ENCODE assay signal across 8 cellular contexts in genomic region chr3:40452562-40452875, GRCh38. TPM values are rescaled to one million over a fixed set of nuclear protein-coding genes. Genes with fewer than 3 reads are reported as not detected.
DNase-seq lines count a peak whose midpoint lies in the region; ATAC-seq, FAIRE-seq and TF ChIP-seq lines count a peak whose summit lies in the region.

No MANE protein-coding gene starts in this region.

- H4K8ac ChIP-seq in neuronal stem cell (ENCODE audit: low read depth, low read length) = peak overlapping the region; percentile 43

- dilution Hi-C loops in endothelial cell of umbilical vein (cut with MboI; ENCODE audit: extremely low pct_ligation_motif_present, low sequenced_read_pairs) = no loop called here

- H3K4me2 ChIP-seq in OCI-LY3 (ENCODE audit: low read length) (peak overlapping the region; percentile 81), endothelial cell of umbilical vein (ENCODE audit: insufficient read depth, low read length) (peak overlapping the region; percentile 54), neuronal stem cell (ENCODE audit: insufficient read depth, low read length, poor library complexity, severe bottlenecking) (peak overlapping the region; percentile 63)

- H3K4me1 ChIP-seq in OCI-LY3 (ENCODE audit: low read length) (peaks cover 18% of the 10 kb centered on the region), endothelial cell of umbilical vein (ENCODE audit: control insufficient read depth, extremely low read depth, insufficient read depth, low read length) (peaks cover 5% of the 10 kb centered on the region), neuronal stem cell (ENCODE audit: control insufficient read depth in 2 of 2, insufficient read depth in 1 of 2, low read depth in 1 of 2, low read length in 2 of 2) (peaks cover 0 to 5% of the 10 kb centered on the region in 2 donors)

- H3K79me1 ChIP-seq in neuronal stem cell (ENCODE audit: low read depth, low read length) = no peaks in the 10 kb centered on the region

- ATAC-seq in CD4-positive, alpha-beta T cell (ENCODE audit: poor library complexity) = no peak
- ATAC-seq in left colon = no peak
- ATAC-seq in HG03135 (IDR thresholded peaks at IDR 0.05; ENCODE audit: unreplicated experiment) = no peak

- no peaks in the 10 kb centered on the region for H3K9me3 ChIP-seq in CD4-positive, alpha-beta T cell (ENCODE audit: control insufficient read depth, low read length)
- H3K9me3 ChIP-seq in OCI-LY3 (ENCODE audit: insufficient read depth, low read length) = no peaks in the 10 kb centered on the region
- no peaks in the 10 kb centered on the region for H3K9me3 ChIP-seq in endothelial cell of umbilical vein (replicated peaks; ENCODE audit: control insufficient read depth, insufficient read depth, low read length)
- no peaks in the 10 kb centered on the region for H3K9me3 ChIP-seq in neuronal stem cell (replicated peaks in 1 of 2; ENCODE audit: control insufficient read depth in 2 of 2, insufficient read depth in 1 of 2, low read depth in 1 of 2, low read length in 2 of 2)

- no peaks in the 10 kb centered on the region for H3K9me3 Mint-ChIP-seq in CD4-positive, alpha-beta T cell

- no CpG with 5 or more reads among the region's 7 CpGs for WGBS in neuronal stem cell (ENCODE audit: extremely low coverage in 2 of 2, insufficient read length in 2 of 2, insufficient replicate concordance in 1 of 2), 2 donors

- H2BK5ac ChIP-seq in neuronal stem cell (ENCODE audit: low read length) = no peak overlapping the region

- no peak overlapping the region for H4K91ac ChIP-seq in neuronal stem cell (ENCODE audit: low read depth, low read length, poor library complexity)

- H3K27ac Mint-ChIP-seq in CD4-positive, alpha-beta T cell = peak overlapping the region; percentile 91

- no peak for TF ChIP-seq POLR2A in endothelial cell of umbilical vein (IDR thresholded peaks at IDR 0.05; ENCODE audit: low read depth, low read length)

- H2AFZ ChIP-seq in OCI-LY3 (ENCODE audit: low read depth, low read length) (peak overlapping the region; percentile 88), endothelial cell of umbilical vein (ENCODE audit: low read depth, low read length) (peak overlapping the region; percentile 65), neuronal stem cell (ENCODE audit: low read length) (peak overlapping the region; percentile 94)

- CTCF ChIA-PET in CD4-positive, alpha-beta T cell (lab: Charles Lee) = interaction anchor here (1.4 to 1.6 kb wide), 3 partner anchors 135 to 261 kb away, joined by 3 to 4 read pairs (median 3); no protein-coding TSS in a partner anchor
- CTCF ChIA-PET in endothelial cell of umbilical vein (lab: Charles Lee) = interaction anchor here (0.6 to 1.5 kb wide), 5 partner anchors 25 to 1472 kb away, joined by 3 to 4 read pairs (median 3); no protein-coding TSS in a partner anchor

- H3K4ac ChIP-seq in neuronal stem cell (ENCODE audit: low read length) = no peak overlapping the region

- H4K20me1 ChIP-seq in OCI-LY3 (ENCODE audit: insufficient read depth, low read length) = no peaks in the 10 kb centered on the region
- H4K20me1 ChIP-seq in endothelial cell of umbilical vein (replicated peaks; ENCODE audit: control insufficient read depth, extremely low read depth, insufficient read depth, low read length) = no peaks in the 10 kb centered on the region

- H3K4me3 ChIP-seq in OCI-LY3 (ENCODE audit: low read length) (peak overlapping the region; percentile 83), endothelial cell of umbilical vein (replicated peaks in 1 of 3; ENCODE audit: insufficient read depth in 1 of 3, low read depth in 1 of 3, low read length in 3 of 3) (peak overlapping the region; percentile 2 to 82 (median 47)), neuronal stem cell (ENCODE audit: low read length in 2 of 2) (peak overlapping the region; percentile 73 to 95)

- peak overlapping the region; percentile 73 for H3K18ac ChIP-seq in neuronal stem cell (ENCODE audit: low read length)

- no peaks in the 10 kb centered on the region for H3K27me3 ChIP-seq in CD4-positive, alpha-beta T cell (ENCODE audit: control insufficient read depth, insufficient read depth, low read length)
- no peaks in the 10 kb centered on the region for H3K27me3 ChIP-seq in OCI-LY3 (ENCODE audit: low read depth, low read length)
- no peaks in the 10 kb centered on the region for H3K27me3 ChIP-seq in endothelial cell of umbilical vein (ENCODE audit: control insufficient read depth in 2 of 2, insufficient read depth in 2 of 2, low read length in 2 of 2)
- no peaks in the 10 kb centered on the region for H3K27me3 ChIP-seq in neuronal stem cell (ENCODE audit: control insufficient read depth in 3 of 3, insufficient read depth in 3 of 3, low read depth in 1 of 3, low read length in 3 of 3)

- H3K4me1 Mint-ChIP-seq in CD4-positive, alpha-beta T cell (ENCODE audit: low read depth) = peaks cover 38% of the 10 kb centered on the region

- intact Hi-C loops in CD4-positive, alpha-beta T cell (cut with DNase I, micrococcal nuclease) = loop anchor here (2.0 to 10.0 kb wide), 7 partner anchors 72 to 1512 kb away; partner anchors contain the start of genes ULK4 (in 2 of the 2), ZNF621 (in 2 of the 2), CTNNB1 (in 1 of the 2) and EIF1B (in 1 of the 2)
- intact Hi-C loops in endothelial cell of umbilical vein (cut with micrococcal nuclease) (loop anchor here (2.0 to 10.0 kb wide), 2 partner anchors 126 to 1068 kb away; partner anchors contain the start of gene SLC25A38), left colon (cut with DNase I, micrococcal nuclease) (no loop called here)

- BruUV-seq in endothelial cell of umbilical vein (replicated peaks; lab: Mats Ljungman, UMichigan) = TSS peak; percentile 27

- H3K4me3 Mint-ChIP-seq in CD4-positive, alpha-beta T cell = peak overlapping the region; percentile 88

- H3K9me1 ChIP-seq in endothelial cell of umbilical vein (replicated peaks; ENCODE audit: control insufficient read depth, extremely low read depth, insufficient read depth, low read length) = no peaks in the 10 kb centered on the region

- peak overlapping the region; percentile 78 for H3K14ac ChIP-seq in neuronal stem cell (ENCODE audit: low read length)

- H3K79me2 ChIP-seq in OCI-LY3 (ENCODE audit: low read length) (peaks cover 10% of the 10 kb centered on the region), endothelial cell of umbilical vein (ENCODE audit: control insufficient read depth, insufficient read depth, low read length) (peaks cover 3% of the 10 kb centered on the region)

- H2AK5ac ChIP-seq in neuronal stem cell (ENCODE audit: low read depth, low read length) = no peak overlapping the region

- H3K23ac ChIP-seq in neuronal stem cell (ENCODE audit: low read depth, low read length, poor library complexity) = peak overlapping the region; percentile 71

- peak overlapping the region; percentile 68 for H2BK15ac ChIP-seq in neuronal stem cell (ENCODE audit: low read length)

- H3K27me3 Mint-ChIP-seq in CD4-positive, alpha-beta T cell = no peaks in the 10 kb centered on the region

- POLR2A ChIA-PET in CD4-positive, alpha-beta T cell (lab: Charles Lee) = interaction anchor here (0.6 to 3.3 kb wide), 10 partner anchors 11 to 747 kb away, joined by 3 to 17 read pairs (median 5); partner anchors contain the start of genes CTNNB1, EIF1B, ZNF619 and ZNF620
- POLR2A ChIA-PET in endothelial cell of umbilical vein (lab: Charles Lee) = interaction anchor here (1.0 kb wide), 1 partner anchor 747 kb away, joined by 3 read pairs; the partner anchor contains the start of gene CTNNB1

- H3K27ac ChIP-seq in CD4-positive, alpha-beta T cell (ENCODE audit: low read depth, low read length) = peak overlapping the region; percentile 88
- H3K27ac ChIP-seq in OCI-LY3 (ENCODE audit: low read length) (peak overlapping the region; percentile 45), endothelial cell of umbilical vein (ENCODE audit: insufficient read depth, low read depth, low read length) (peak overlapping the region; percentile 36), neuronal stem cell (replicated peaks; ENCODE audit: low read length) (peak overlapping the region; percentile 71)

- FAIRE-seq in endothelial cell of umbilical vein (lab: Jason Lieb, UNC) = no peak

- no peak overlapping the region for H2BK12ac ChIP-seq in neuronal stem cell (ENCODE audit: low read length)

- no peak overlapping the region for H2BK120ac ChIP-seq in neuronal stem cell (ENCODE audit: low read depth, low read length)

- H3K36me3 ChIP-seq in OCI-LY3 (replicated peaks; ENCODE audit: low read depth, low read length) (peaks cover under 1% of the 10 kb centered on the region), endothelial cell of umbilical vein (ENCODE audit: control insufficient read depth in 2 of 2, extremely low read depth in 1 of 2, insufficient read depth in 2 of 2, low read length in 2 of 2) (no peaks in the 10 kb centered on the region), neuronal stem cell (replicated peaks in 1 of 2; ENCODE audit: control insufficient read depth in 2 of 2, insufficient read depth in 2 of 2, low read length in 2 of 2) (no peaks in the 10 kb centered on the region)

- H3K36me3 Mint-ChIP-seq in CD4-positive, alpha-beta T cell (ENCODE audit: low read depth) = peaks cover 16% of the 10 kb centered on the region

- no peak for TF ChIP-seq CTCF in CD4-positive, alpha-beta T cell (IDR thresholded peaks at IDR 0.05)
- TF ChIP-seq CTCF in OCI-LY3 (IDR thresholded peaks at IDR 0.05; ENCODE audit: low read depth, low read length) (no peak), endothelial cell of umbilical vein (IDR thresholded peaks at IDR 0.05; ENCODE audit: extremely low read depth in 1 of 2, insufficient read depth in 1 of 2, low read depth in 1 of 2, low read length in 2 of 2) (no peak)

- peak overlapping the region; percentile 77 for H3K9ac ChIP-seq in OCI-LY3 (ENCODE audit: low read length)
- peak overlapping the region; percentile 39 for H3K9ac ChIP-seq in endothelial cell of umbilical vein (replicated peaks; ENCODE audit: extremely low read depth, insufficient read depth, low read length)
- H3K9ac ChIP-seq in neuronal stem cell (ENCODE audit: low read depth, low read length, poor library complexity) = peak overlapping the region; percentile 87

- no peak for DNase-seq in CD4-positive, alpha-beta T cell
- DNase-seq in endothelial cell of umbilical vein (ENCODE audit: low read depth, low spot score) (no peak), neuronal stem cell (ENCODE audit: low spot score) (no peak), NCI-H1105 (lab: John Stamatoyannopoulos, UW) (no peak), NCI-H510A (lab: John Stamatoyannopoulos, UW) (no peak), left colon (no peak)

RNA-seq across cellular contexts. Expression of gene RPL14, which starts 4.6 kb away (rescaled TPM):
- total RNA-seq in CD4-positive, alpha-beta T cell = 1,000 to 10,000 TPM; 3,546 to 3,721 TPM
- total RNA-seq in endothelial cell of umbilical vein (1,947 and 2,051 TPM in 2 replicates), left colon (1,000 to 10,000 TPM; 1,376 to 1,424 TPM)
- polyA plus RNA-seq in endothelial cell of umbilical vein = 243 and 961 TPM in 2 replicates
- 531 and 607 TPM in 2 replicates for polyA plus RNA-seq in endothelial cell of umbilical vein (2011; cell fraction: cytosol; rRNA removed)
- 160 and 210 TPM in 2 replicates for polyA plus RNA-seq in endothelial cell of umbilical vein (2011; cell fraction: nucleus; rRNA removed)
- polyA plus RNA-seq in endothelial cell of umbilical vein (2012) = 1,317 and 1,534 TPM in 2 replicates
- polyA minus RNA-seq in endothelial cell of umbilical vein = 615 and 691 TPM in 2 replicates
- polyA minus RNA-seq in endothelial cell of umbilical vein (2011; cell fraction: cytosol; rRNA and poly(A)+ RNA removed) = 1,317 TPM
- 93.8 and 96.2 TPM in 2 replicates for polyA minus RNA-seq in endothelial cell of umbilical vein (2011; cell fraction: nucleus; rRNA and poly(A)+ RNA removed)
- 1,555 TPM for polyA plus RNA-seq in neuronal stem cell (2013, experiment 1 of 2)
- polyA plus RNA-seq in neuronal stem cell (2013, experiment 2 of 2) = 1,586 TPM

RNA-seq across cellular contexts. Expression of gene ZNF619, which starts 24.4 kb away (rescaled TPM):
- total RNA-seq in CD4-positive, alpha-beta T cell = 1 to 10 TPM; 2.6 to 2.9 TPM
- total RNA-seq in endothelial cell of umbilical vein (4.4 and 7.2 TPM in 2 replicates), left colon (10 to 100 TPM in 1 of 2 donors, 1 to 10 TPM in 1; 6.5 to 11.7 TPM)
- polyA plus RNA-seq in endothelial cell of umbilical vein = 2.3 and 2.4 TPM in 2 replicates
- polyA plus RNA-seq in endothelial cell of umbilical vein (2011; cell fraction: cytosol; rRNA removed) = 2.3 and 2.4 TPM in 2 replicates
- polyA plus RNA-seq in endothelial cell of umbilical vein (2011; cell fraction: nucleus; rRNA removed) = 4.1 and 5.3 TPM in 2 replicates
- polyA plus RNA-seq in endothelial cell of umbilical vein (2012) = 1.5 and 1.9 TPM in 2 replicates
- 6.9 and 7.3 TPM in 2 replicates for polyA minus RNA-seq in endothelial cell of umbilical vein
- polyA minus RNA-seq in endothelial cell of umbilical vein (2011; cell fraction: cytosol; rRNA and poly(A)+ RNA removed) = 1.9 TPM
- 5.0 and 8.6 TPM in 2 replicates for polyA minus RNA-seq in endothelial cell of umbilical vein (2011; cell fraction: nucleus; rRNA and poly(A)+ RNA removed)
- polyA plus RNA-seq in neuronal stem cell (2013, experiment 1 of 2) = 5.0 TPM
- polyA plus RNA-seq in neuronal stem cell (2013, experiment 2 of 2) = 5.1 TPM

RNA-seq across cellular contexts. Expression of gene ZNF620, which starts 53.3 kb away (rescaled TPM):
- total RNA-seq in CD4-positive, alpha-beta T cell = 1 to 10 TPM in 1 of 2 experiments, under 1 TPM in 1; 0.82 to 1.0 TPM
- total RNA-seq in endothelial cell of umbilical vein = 3.6 and 4.0 TPM in 2 replicates
- polyA plus RNA-seq in endothelial cell of umbilical vein = 0.78 and 1.9 TPM in 2 replicates
- polyA plus RNA-seq in endothelial cell of umbilical vein (2011; cell fraction: cytosol; rRNA removed) = 2.0 and 2.2 TPM in 2 replicates
- 2.1 and 3.0 TPM in 2 replicates for polyA plus RNA-seq in endothelial cell of umbilical vein (2011; cell fraction: nucleus; rRNA removed)
- polyA plus RNA-seq in endothelial cell of umbilical vein (2012) = 0.80 and 1.6 TPM in 2 replicates
- polyA minus RNA-seq in endothelial cell of umbilical vein = 2.1 and 3.1 TPM in 2 replicates
- polyA minus RNA-seq in endothelial cell of umbilical vein (2011; cell fraction: cytosol; rRNA and poly(A)+ RNA removed) = not detected
- polyA minus RNA-seq in endothelial cell of umbilical vein (2011; cell fraction: nucleus; rRNA and poly(A)+ RNA removed) = 2.4 and 3.3 TPM in 2 replicates
- polyA plus RNA-seq in neuronal stem cell (2013, experiment 1 of 2) = 12.8 TPM
- 12.4 TPM for polyA plus RNA-seq in neuronal stem cell (2013, experiment 2 of 2)
- total RNA-seq in left colon = 1 to 10 TPM; 4.1 to 5.0 TPM

Comparison
In these comparisons a context has a peak if more than half of its experiments do, and no peak if none do; other contexts are left out.
1. H3K27ac ChIP-seq: peak in every context shown above with its lines; median percentile 88 in CD4-positive, alpha-beta T cell; 71 in neuronal stem cell; 45 in OCI-LY3; 36 in endothelial cell of umbilical vein.
2. intact Hi-C loops: an anchor here in CD4-positive, alpha-beta T cell (2.0 to 10.0 kb wide) and endothelial cell of umbilical vein (2.0 to 10.0 kb wide); none called in left colon.